Comparison of ENCODE assay signal across 12 cellular contexts in the genomic region with DNA sequence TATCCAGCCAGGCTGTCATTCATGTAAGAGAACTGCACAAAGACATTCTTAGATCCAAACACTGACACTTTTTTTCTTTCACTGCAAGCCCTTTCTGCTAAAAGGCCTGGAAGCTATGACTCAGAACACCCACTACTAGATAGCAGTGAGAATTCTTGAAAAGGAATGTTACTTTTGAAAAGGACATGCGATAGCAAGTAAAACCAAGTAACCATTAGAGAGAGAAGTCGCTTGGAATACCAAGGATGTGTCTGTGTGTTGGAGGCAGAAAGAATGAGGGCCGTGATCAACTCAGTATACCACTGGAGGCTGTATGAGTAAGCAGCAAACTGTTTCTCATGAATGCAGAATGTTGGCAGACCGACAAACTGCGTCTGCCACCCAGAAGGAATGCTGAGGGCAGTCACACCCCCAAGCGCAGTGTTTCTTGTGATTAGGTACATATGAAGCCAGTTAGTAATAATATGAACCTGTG.
A peak's percentile ranks its signal among the peaks of the same experiment; 100 is the strongest.
DNase-seq lines count a peak whose midpoint lies in the region; ATAC-seq and TF ChIP-seq lines count a peak whose summit lies in the region.
"Had no signal": no experiment of that assay in that cellular context is flagged by ENCODE, and none has a peak within 500 bp of the region (broad histone marks: within the 10 kb centered on the region; RNA-seq: fewer than 3 reads in every experiment).

No MANE protein-coding gene starts in this region.

- peaks cover 25% of the 10 kb centered on the region for H3K4me1 Mint-ChIP-seq in chondrocyte (ENCODE audit: low read depth)
- H3K4me1 Mint-ChIP-seq: activated T-helper 17 cell treated with anti-CD3 and anti-CD28 coated beads, Interleukin-2, amount 50 U/mL, for 72 hours had no signal

- H3K4me1 ChIP-seq in cardiac muscle cell (ENCODE audit: low read depth) (peaks cover 8% of the 10 kb centered on the region), upper lobe of right lung (peaks cover 5% of the 10 kb centered on the region)

- H3K27me3 ChIP-seq in cardiac muscle cell: no peaks in the 10 kb centered on the region
- H3K27me3 ChIP-seq in upper lobe of right lung: no peaks in the 10 kb centered on the region

- intact Hi-C loops in cardiac septum (cut with DNase I) (no loop called here), upper lobe of right lung (cut with DNase I) (no loop called here)

- peak overlapping the region; percentile 65 for H3K27ac ChIP-seq in cardiac muscle cell
- no peak overlapping the region for H3K27ac ChIP-seq in upper lobe of right lung
- H3K27ac ChIP-seq: WERI-Rb-1 had no signal

- TF ChIP-seq CTCF in cardiac muscle cell (IDR thresholded peaks at IDR 0.05; ENCODE audit: low read depth, low read length): no peak
- peak; percentile 29 for TF ChIP-seq CTCF in chondrocyte (IDR thresholded peaks at IDR 0.05)
- no peak for TF ChIP-seq CTCF in upper lobe of right lung (IDR thresholded peaks at IDR 0.05)

- peak overlapping the region; percentile 59 for H3K4me3 Mint-ChIP-seq in chondrocyte (ENCODE audit: unreplicated experiment)
- H3K4me3 Mint-ChIP-seq: activated T-helper 17 cell treated with anti-CD3 and anti-CD28 coated beads, Interleukin-2, amount 50 U/mL, for 72 hours had no signal

- H3K4me3 ChIP-seq in cardiac muscle cell (no peak overlapping the region), upper lobe of right lung (no peak overlapping the region)

- H3K9me3 ChIP-seq in cardiac muscle cell (ENCODE audit: low read depth) (no peaks in the 10 kb centered on the region), upper lobe of right lung (no peaks in the 10 kb centered on the region)

- H3K36me3 Mint-ChIP-seq in chondrocyte (ENCODE audit: low read depth): no peaks in the 10 kb centered on the region

- DNase-seq in cardiac muscle cell (ENCODE audit: low read depth in 1 of 2, low spot score in 1 of 2) (peak; percentile 42 to 93), cardiac septum (ENCODE audit: low spot score) (no peak), chondrocyte (ENCODE audit: low spot score) (no peak), medulla oblongata (ENCODE audit: extremely low spot score) (peak; percentile 7), upper lobe of right lung (no peak), NCI-H446 (lab: John Stamatoyannopoulos, UW) (no peak)
- DNase-seq: effector memory CD4-positive, alpha-beta T cell; KG1; WERI-Rb-1 had no signal

- no peaks in the 10 kb centered on the region for H3K36me3 ChIP-seq in cardiac muscle cell
- no peaks in the 10 kb centered on the region for H3K36me3 ChIP-seq in upper lobe of right lung
- H3K36me3 ChIP-seq: WERI-Rb-1 had no signal

- peak; percentile 42 for ATAC-seq in upper lobe of right lung
- no peak for ATAC-seq in GM18519 (IDR thresholded peaks at IDR 0.05; ENCODE audit: low FRiP score, unreplicated experiment)
- ATAC-seq in GM21825 (IDR thresholded peaks at IDR 0.05; ENCODE audit: unreplicated experiment): no peak
- ATAC-seq: activated T-helper 17 cell treated with anti-CD3 and anti-CD28 coated beads, Interleukin-2, amount 50 U/mL, for 72 hours had no signal

- no peaks in the 10 kb centered on the region for H3K27me3 Mint-ChIP-seq in chondrocyte (ENCODE audit: low read depth)
- H3K27me3 Mint-ChIP-seq: activated T-helper 17 cell treated with anti-CD3 and anti-CD28 coated beads, Interleukin-2, amount 50 U/mL, for 72 hours had no signal

- peak overlapping the region; percentile 99 for H3K27ac Mint-ChIP-seq in chondrocyte (ENCODE audit: unreplicated experiment)
- H3K27ac Mint-ChIP-seq: activated T-helper 17 cell treated with anti-CD3 and anti-CD28 coated beads, Interleukin-2, amount 50 U/mL, for 72 hours had no signal

- H3K9me3 Mint-ChIP-seq in chondrocyte (ENCODE audit: low read depth): no peaks in the 10 kb centered on the region
- H3K9me3 Mint-ChIP-seq: activated T-helper 17 cell treated with anti-CD3 and anti-CD28 coated beads, Interleukin-2, amount 50 U/mL, for 72 hours had no signal

Comparison
In these comparisons a context has a peak if more than half of its experiments do, and no peak if none do; other contexts are left out.
1. DNase-seq: peak in cardiac muscle cell (2 of 2) and medulla oblongata (single experiment); none in cardiac septum (single experiment), chondrocyte (single experiment), upper lobe of right lung (single experiment) and NCI-H446 (0 of 2).